ENCODE assay signal across 13 cellular contexts in the genomic region with DNA sequence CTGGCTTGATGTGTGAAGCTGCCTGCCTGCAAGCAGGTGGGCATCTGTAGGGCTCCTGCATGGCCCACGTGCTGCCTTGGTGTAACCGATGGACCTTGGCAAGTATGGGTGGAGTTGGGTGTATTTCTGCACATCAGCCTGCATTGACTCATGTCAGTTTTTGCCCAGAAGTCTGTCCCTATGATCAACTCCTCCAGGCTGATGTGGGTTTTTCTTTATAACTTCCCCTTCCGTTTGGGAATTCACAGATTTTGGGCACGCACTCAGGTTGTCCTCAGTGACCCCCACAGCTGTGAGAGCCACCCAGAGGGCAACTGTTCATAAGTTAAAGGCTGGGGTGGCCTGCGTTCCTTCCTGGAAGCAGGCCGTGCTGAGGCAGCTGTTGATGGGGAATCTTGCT.
DNase-seq lines count a peak whose midpoint lies in the region; ATAC-seq and TF ChIP-seq lines count a peak whose summit lies in the region.
"Had no signal": no experiment of that assay in that cellular context is flagged by ENCODE, and none has a peak within 500 bp of the region (broad histone marks: within the 10 kb centered on the region; RNA-seq: fewer than 3 reads in every experiment).

No MANE protein-coding gene starts in this region.

- H3K27me3 ChIP-seq in gastrocnemius medialis (no peaks in the 10 kb centered on the region), ascending aorta (no peaks in the 10 kb centered on the region), transverse colon (no peaks in the 10 kb centered on the region)
- H3K27me3 ChIP-seq: SJSA1, thyroid gland had no signal

- no peak for TF ChIP-seq POLR2A in GM18505 (IDR thresholded peaks at IDR 0.05; ENCODE audit: borderline replicate concordance, extremely low read depth, insufficient read depth, insufficient read length)
- TF ChIP-seq POLR2A in gastrocnemius medialis (IDR thresholded peaks at IDR 0.05): no peak
- no peak for TF ChIP-seq POLR2A in transverse colon (IDR thresholded peaks at IDR 0.05)

- intact Hi-C loops in gastrocnemius medialis (cut with DNase I; ENCODE audit: low total_unique reads): loop anchor here (5.0 kb wide), 1 partner anchor 39 kb away; no protein-coding TSS in a partner anchor
- intact Hi-C loops in ascending aorta (cut with DNase I): no loop called here
- intact Hi-C loops in transverse colon (cut with DNase I; ENCODE audit: low total_unique reads): no loop called here

- ATAC-seq in GM18505 (IDR thresholded peaks at IDR 0.05; ENCODE audit: unreplicated experiment) (peak; percentile 46), gastrocnemius medialis (peak in 1 of 2 donors; percentile 37), HG02870 (IDR thresholded peaks at IDR 0.05; ENCODE audit: unreplicated experiment) (no peak)

- in situ Hi-C loops in gastrocnemius medialis (cut with MboI; ENCODE audit: low sequenced_read_pairs in 4 of 4): no loop called here
- in situ Hi-C loops in transverse colon (cut with MboI; ENCODE audit: low pct_ligation_motif_present in 1 of 4, low pct_unique_long_range_greater_than_20kb in 1 of 4, low sequenced_read_pairs in 3 of 4): no loop called here

- H3K4me3 ChIP-seq in fibroblast of villous mesenchyme (ENCODE audit: low read depth, low read length) (no peak overlapping the region), gastrocnemius medialis (no peak overlapping the region), ascending aorta (no peak overlapping the region), transverse colon (no peak overlapping the region)
- H3K4me3 ChIP-seq: SJSA1, thyroid gland had no signal

- 68 to 79% methylated on average over 2 to 6 of the region's 6 CpGs for WGBS in transverse colon (ENCODE audit: low coverage in 1 of 2), 2 donors

- no peaks in the 10 kb centered on the region for H3K36me3 ChIP-seq in gastrocnemius medialis
- H3K36me3 ChIP-seq in ascending aorta: no peaks in the 10 kb centered on the region
- H3K36me3 ChIP-seq in transverse colon: no peaks in the 10 kb centered on the region
- H3K36me3 ChIP-seq: SJSA1, thyroid gland had no signal

- H3K9me3 ChIP-seq in gastrocnemius medialis (no peaks in the 10 kb centered on the region), ascending aorta (no peaks in the 10 kb centered on the region), transverse colon (no peaks in the 10 kb centered on the region)
- H3K9me3 ChIP-seq: SJSA1, thyroid gland had no signal

- H3K27ac ChIP-seq in gastrocnemius medialis (peak overlapping the region; percentile 14 to 90 (median 32)), ascending aorta (no peak overlapping the region), transverse colon (peak overlapping the region in 1 of 4 donors; percentile 12)

- DNase-seq in RPMI7951 (ENCODE audit: low read depth): peak; percentile 64
- DNase-seq in fibroblast of villous mesenchyme (ENCODE audit: low read depth): peak; percentile 20
- DNase-seq in gastrocnemius medialis: peak in 1 of 2 donors; percentile 31
- no peak for DNase-seq in ascending aorta (ENCODE audit: low spot score in 2 of 2)
- no peak for DNase-seq in NCI-H524 treated with DMSO at 0.1 percent for 48 hours (lab: John Stamatoyannopoulos, UW)
- DNase-seq in transverse colon: no peak
- DNase-seq: activated CD4-positive, alpha-beta T cell treated with anti-CD3 and anti-CD28 coated beads for 1 hour; activated naive CD4-positive, alpha-beta T cell treated with Interleukin-2 at 50 U/mL for 16 hours; NCI-H69; thyroid gland had no signal

- TF ChIP-seq CTCF in fibroblast of villous mesenchyme (IDR thresholded peaks at IDR 0.05; ENCODE audit: insufficient read depth, low read depth, low read length): no peak
- no peak for TF ChIP-seq CTCF in gastrocnemius medialis (IDR thresholded peaks at IDR 0.05 in 4 of 5, conservative IDR thresholded peaks at IDR 0.05 in 1 of 5)
- TF ChIP-seq CTCF in ascending aorta (IDR thresholded peaks at IDR 0.05): no peak
- no peak for TF ChIP-seq CTCF in transverse colon (IDR thresholded peaks at IDR 0.05)

- H3K4me1 ChIP-seq in gastrocnemius medialis: peaks cover 75 to 77% of the 10 kb centered on the region in 2 donors
- H3K4me1 ChIP-seq in ascending aorta: peaks cover 0 to 8% of the 10 kb centered on the region in 2 donors
- peaks cover 0 to 22% (median 6%) of the 10 kb centered on the region in 4 donors for H3K4me1 ChIP-seq in transverse colon

- TF ChIP-seq EP300 in transverse colon (IDR thresholded peaks at IDR 0.05; ENCODE audit: low read depth): no peak

Comparison
In these comparisons a context has a peak if more than half of its experiments do, and no peak if none do; other contexts are left out.
1. DNase-seq: peak in RPMI7951 (single experiment) and fibroblast of villous mesenchyme (single experiment); none in ascending aorta (0 of 2), NCI-H524 treated with DMSO at 0.1 percent for 48 hours (single experiment) and transverse colon (single experiment).
2. H3K27ac ChIP-seq: peak in gastrocnemius medialis (4 of 4); none in ascending aorta (0 of 2).